In the genomic region with DNA sequence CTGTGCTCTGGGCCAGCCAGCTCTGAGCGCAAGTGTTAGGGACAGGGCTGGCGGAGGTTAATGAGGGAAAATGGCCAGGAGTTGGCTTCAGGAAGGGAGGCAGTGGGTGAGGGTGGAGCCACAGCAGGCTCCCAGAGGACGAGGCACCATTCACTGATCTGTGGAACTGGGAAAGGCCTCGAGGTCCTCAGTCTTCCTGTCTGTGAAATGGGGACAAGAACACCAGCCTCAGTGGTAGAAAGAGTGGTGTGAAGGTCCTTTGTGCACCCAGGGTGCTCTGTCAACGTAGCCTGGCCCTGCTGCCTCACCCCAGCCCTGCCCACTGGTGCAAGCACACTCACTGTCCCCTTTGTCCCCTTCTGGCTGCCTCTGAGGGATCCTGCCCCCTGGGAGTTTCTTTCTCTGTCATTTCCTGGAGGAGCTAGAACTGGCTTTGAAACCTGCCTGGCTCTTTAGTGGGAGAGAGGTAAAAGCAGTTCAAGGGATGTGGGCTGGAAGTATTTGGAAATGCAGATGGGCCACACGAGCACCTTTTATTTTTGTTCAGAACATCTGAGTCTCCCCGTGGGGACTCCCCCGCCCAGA, we compare ENCODE assay signal across 11 cellular contexts. TPM values are rescaled to one million over a fixed set of nuclear protein-coding genes. Genes with fewer than 3 reads are reported as not detected.
DNase-seq lines count a peak whose midpoint lies in the region; ATAC-seq and TF ChIP-seq lines count a peak whose summit lies in the region.
"Had no signal": no experiment of that assay in that cellular context is flagged by ENCODE, and none has a peak within 500 bp of the region (broad histone marks: within the 10 kb centered on the region; RNA-seq: fewer than 3 reads in every experiment).

No MANE protein-coding gene starts in this region.

- H3K79me2 ChIP-seq in SU-DHL-6 (ENCODE audit: insufficient read depth, low read length): no peaks in the 10 kb centered on the region

- no peaks in the 10 kb centered on the region for H3K36me3 ChIP-seq in CD4-positive, CD25-positive, alpha-beta regulatory T cell (ENCODE audit: control insufficient read depth, insufficient read depth, low read length)
- H3K36me3 ChIP-seq in SU-DHL-6 (ENCODE audit: low read length): no peaks in the 10 kb centered on the region

- peak overlapping the region; percentile 63 for H3K27ac ChIP-seq in CD4-positive, CD25-positive, alpha-beta regulatory T cell (ENCODE audit: insufficient read depth, low read length, poor library complexity, severe bottlenecking)
- peak overlapping the region; percentile 62; the same call in 1 of the 2 replicates for H3K27ac ChIP-seq in SU-DHL-6 (ENCODE audit: low read depth, low read length)

- no peaks in the 10 kb centered on the region for H3F3A ChIP-seq in SU-DHL-6 (ENCODE audit: insufficient read depth)

- no peak overlapping the region for H2AFZ ChIP-seq in SU-DHL-6 (ENCODE audit: low read depth, low read length, severe bottlenecking)

- peak overlapping the region; percentile 50 for H3K4me2 ChIP-seq in SU-DHL-6 (ENCODE audit: low read depth, low read length, poor library complexity, severe bottlenecking)

- H3K9me2 ChIP-seq in SU-DHL-6 (replicated peaks; ENCODE audit: insufficient read depth, low read length): no peaks in the 10 kb centered on the region

- peak overlapping the region; percentile 76 to 92 (median 91) for H3K27ac Mint-ChIP-seq in CD4-positive, CD25-positive, alpha-beta regulatory T cell
- H3K27ac Mint-ChIP-seq in memory B cell: peak overlapping the region; percentile 94

- H3K4me3 ChIP-seq in CD4-positive, CD25-positive, alpha-beta regulatory T cell (ENCODE audit: low read depth, low read length): peak overlapping the region; percentile 21
- H3K4me3 ChIP-seq in SU-DHL-6 (ENCODE audit: insufficient read depth, low read length, poor library complexity, severe bottlenecking): no peak overlapping the region

- peaks cover 16% of the 10 kb centered on the region for H3K27me3 Mint-ChIP-seq in CD4-positive, CD25-positive, alpha-beta regulatory T cell
- H3K27me3 Mint-ChIP-seq in memory B cell: no peaks in the 10 kb centered on the region

- H3K9me3 Mint-ChIP-seq in CD4-positive, CD25-positive, alpha-beta regulatory T cell: peaks cover 0 to 2% (median 0%) of the 10 kb centered on the region in 7 donors
- no peaks in the 10 kb centered on the region for H3K9me3 Mint-ChIP-seq in memory B cell

- H3K36me3 Mint-ChIP-seq in CD4-positive, CD25-positive, alpha-beta regulatory T cell: no peaks in the 10 kb centered on the region
- no peaks in the 10 kb centered on the region for H3K36me3 Mint-ChIP-seq in memory B cell

- DNase-seq in CD4-positive, CD25-positive, alpha-beta regulatory T cell: no peak
- DNase-seq in memory B cell (ENCODE audit: low spot score in 2 of 2) (no peak), glomerular visceral epithelial cell (ENCODE audit: extremely low spot score) (no peak), kidney glomerular epithelial cell (lab: John Stamatoyannopoulos, UW) (no peak), NCI-H2227 treated with DMSO at 0.1 percent for 48 hours (lab: John Stamatoyannopoulos, UW) (no peak)
- DNase-seq in NK-92 treated with Interleukin-12 subunit alpha and Interleukin-12 subunit beta, amount 100 ng/mL, for 24 hours (lab: John Stamatoyannopoulos, UW): no peak
- DNase-seq: DMS 273 treated with DMSO at 0.1 percent for 48 hours had no signal

- ATAC-seq in CD4-positive, CD25-positive, alpha-beta regulatory T cell (ENCODE audit: low read depth in 2 of 2): no peak
- ATAC-seq in GM19372 (IDR thresholded peaks at IDR 0.05; ENCODE audit: low read depth, unreplicated experiment) (peak; percentile 4), memory B cell (ENCODE audit: low read depth) (no peak)

- no peaks in the 10 kb centered on the region for H4K20me1 ChIP-seq in SU-DHL-6 (ENCODE audit: low read depth, low read length)

- H3K4me1 Mint-ChIP-seq in CD4-positive, CD25-positive, alpha-beta regulatory T cell: peaks cover 0 to 40% (median 11%) of the 10 kb centered on the region in 4 donors
- peaks cover 48% of the 10 kb centered on the region for H3K4me1 Mint-ChIP-seq in memory B cell

- H3K27me3 ChIP-seq in CD4-positive, CD25-positive, alpha-beta regulatory T cell (ENCODE audit: control insufficient read depth, insufficient read depth, low read length): no peaks in the 10 kb centered on the region
- no peaks in the 10 kb centered on the region for H3K27me3 ChIP-seq in SU-DHL-6 (ENCODE audit: low read length)

- no peak for TF ChIP-seq CTCF in SU-DHL-6 (IDR thresholded peaks at IDR 0.05; ENCODE audit: insufficient read depth, low read length, poor library complexity, severe bottlenecking)

- H3K4me1 ChIP-seq in CD4-positive, CD25-positive, alpha-beta regulatory T cell (ENCODE audit: control insufficient read depth, insufficient read depth, low read length, poor library complexity, severe bottlenecking): peaks cover 25% of the 10 kb centered on the region

- H3K9me3 ChIP-seq in CD4-positive, CD25-positive, alpha-beta regulatory T cell (ENCODE audit: control insufficient read depth in 2 of 2, low read length in 2 of 2): no peaks in the 10 kb centered on the region
- no peaks in the 10 kb centered on the region for H3K9me3 ChIP-seq in SU-DHL-6 (ENCODE audit: insufficient read depth, low read length)

- peak overlapping the region; percentile 75 to 81 (median 78) for H3K4me3 Mint-ChIP-seq in CD4-positive, CD25-positive, alpha-beta regulatory T cell
- peak overlapping the region; percentile 95 for H3K4me3 Mint-ChIP-seq in memory B cell

- no peak overlapping the region for H3K9ac ChIP-seq in SU-DHL-6 (ENCODE audit: low read length)

RNA-seq across cellular contexts. Expression of a gene that starts 25.0 kb away (rescaled TPM):
- not detected for total RNA-seq in CD4-positive, CD25-positive, alpha-beta regulatory T cell
- polyA plus RNA-seq in CD4-positive, CD25-positive, alpha-beta regulatory T cell: not detected
- total RNA-seq: endothelial cell of umbilical vein, lung microvascular endothelial cell had no signal
- polyA plus RNA-seq: endothelial cell of umbilical vein had no signal

RNA-seq across cellular contexts. Expression of a gene that starts 52.7 kb away (rescaled TPM):
- total RNA-seq in CD4-positive, CD25-positive, alpha-beta regulatory T cell: not detected
- polyA plus RNA-seq in CD4-positive, CD25-positive, alpha-beta regulatory T cell: not detected
- total RNA-seq: endothelial cell of umbilical vein, lung microvascular endothelial cell had no signal
